Comparison of ENCODE assay signal across 9 cellular contexts in genomic region chr12:47236109-47236714, GRCh38.
DNase-seq lines count a peak whose midpoint lies in the region; ATAC-seq, FAIRE-seq and TF ChIP-seq lines count a peak whose summit lies in the region.
"Had no signal": no experiment of that assay in that cellular context is flagged by ENCODE, and none has a peak within 500 bp of the region (broad histone marks: within the 10 kb centered on the region; RNA-seq: fewer than 3 reads in every experiment).

No MANE protein-coding gene starts in this region.

- POLR2A ChIA-PET in CD4-positive, alpha-beta T cell (lab: Charles Lee): no interaction called here
- POLR2A ChIA-PET in IMR-90 (lab: Charles Lee; ENCODE audit: unreplicated experiment): no interaction called here

- peak; percentile 93 for FAIRE-seq in bronchial epithelial cell (lab: Jason Lieb, UNC)

- BruUV-seq in IMR-90 (replicated peaks; lab: Mats Ljungman, UMichigan): no TSS peak

- H3K27me3 ChIP-seq in CD4-positive, alpha-beta T cell (ENCODE audit: control insufficient read depth, insufficient read depth, low read length): no peaks in the 10 kb centered on the region
- H3K27me3 ChIP-seq in IMR-90 (ENCODE audit: control insufficient read depth, insufficient read depth, low read length): no peaks in the 10 kb centered on the region
- no peaks in the 10 kb centered on the region for H3K27me3 ChIP-seq in bronchial epithelial cell (ENCODE audit: control insufficient read depth, insufficient read depth, low read length)
- H3K27me3 ChIP-seq in Karpas-422 (ENCODE audit: low read length): no peaks in the 10 kb centered on the region

- H2AK5ac ChIP-seq in IMR-90 (ENCODE audit: low read depth, low read length): peak overlapping the region; percentile 80

- TF ChIP-seq RAD21 in IMR-90 (IDR thresholded peaks at IDR 0.05; ENCODE audit: low read length): no peak

- H4K8ac ChIP-seq in IMR-90 (ENCODE audit: low read depth in 2 of 2, low read length in 2 of 2): peak overlapping the region; percentile 53 to 77

- H2BK15ac ChIP-seq in IMR-90 (ENCODE audit: low read depth, low read length): peak overlapping the region; percentile 87; the same call in 2 of the 3 replicates

- H4K91ac ChIP-seq in IMR-90 (ENCODE audit: insufficient read depth, low read depth, low read length): peak overlapping the region; percentile 94

- no peaks in the 10 kb centered on the region for H3K79me1 ChIP-seq in IMR-90 (ENCODE audit: low read depth in 1 of 2, low read length in 2 of 2)

- WGBS in IMR-90 (ENCODE audit: extremely low coverage in 2 of 2, insufficient read length in 1 of 2), 2 experiments: no CpG with 5 or more reads among the region's 13 CpGs

- peak overlapping the region; percentile 37; the same call in 1 of the 2 replicates for H3K56ac ChIP-seq in IMR-90 (ENCODE audit: extremely low read depth, insufficient read depth, low read length)

- H3K4me2 ChIP-seq in IMR-90 (ENCODE audit: low read depth, low read length): peak overlapping the region; percentile 7; the same call in 1 of the 2 replicates
- H3K4me2 ChIP-seq in Karpas-422 (ENCODE audit: low read depth, low read length, poor library complexity, severe bottlenecking): no peak overlapping the region

- H2AFZ ChIP-seq in IMR-90 (replicated peaks; ENCODE audit: low read length, poor library complexity): peak overlapping the region; percentile 82
- H2AFZ ChIP-seq in Karpas-422 (ENCODE audit: low read length): no peak overlapping the region

- TF ChIP-seq CTCF in CD4-positive, alpha-beta T cell (IDR thresholded peaks at IDR 0.05): no peak
- TF ChIP-seq CTCF in IMR-90 (conservative IDR thresholded peaks at IDR 0.05; ENCODE audit: low read depth, low read length): no peak
- TF ChIP-seq CTCF in bronchial epithelial cell (IDR thresholded peaks at IDR 0.05; ENCODE audit: insufficient read depth, low read length, severe bottlenecking): no peak
- no peak for TF ChIP-seq CTCF in mesothelial cell of epicardium (IDR thresholded peaks at IDR 0.05; ENCODE audit: unreplicated experiment)
- no peak for TF ChIP-seq CTCF in GM13976 (IDR thresholded peaks at IDR 0.05; ENCODE audit: borderline replicate concordance, control extremely low read depth, extremely low read depth, insufficient read depth, missing control alignments)

- H3K9me1 ChIP-seq in IMR-90 (ENCODE audit: insufficient read depth, low read length): no peaks in the 10 kb centered on the region

- DNase-seq in CD4-positive, alpha-beta T cell: no peak
- DNase-seq in IMR-90 (peak; percentile 88), bronchial epithelial cell (ENCODE audit: low read depth) (peak; percentile 90), left lobe of liver (ENCODE audit: low spot score) (peak; percentile 28), mesothelial cell of epicardium (ENCODE audit: low spot score in 2 of 2, unreplicated experiment in 2 of 2) (no peak), Karpas-422 (no peak), GM13976 (ENCODE audit: low spot score) (no peak), RPMI8226 (no peak)
- DNase-seq: NCI-H69 had no signal

- no peak overlapping the region for H3K9ac ChIP-seq in IMR-90 (ENCODE audit: low read depth, low read length)
- no peak overlapping the region for H3K9ac ChIP-seq in Karpas-422 (ENCODE audit: low read length)

- H3K36me3 ChIP-seq in IMR-90 (ENCODE audit: control insufficient read depth, insufficient read depth, low read length) (no peaks in the 10 kb centered on the region), bronchial epithelial cell (ENCODE audit: control insufficient read depth, insufficient read depth, low read length) (no peaks in the 10 kb centered on the region), Karpas-422 (ENCODE audit: insufficient read depth, low read length) (peaks cover 19% of the 10 kb centered on the region)

- peak overlapping the region; percentile 18; the same call in 1 of the 2 replicates for H3K23ac ChIP-seq in IMR-90 (ENCODE audit: low read depth, low read length)

- peak overlapping the region; percentile 69; the same call in 1 of the 2 replicates for H3K14ac ChIP-seq in IMR-90 (replicated peaks; ENCODE audit: low read depth, low read length)

- H4K20me1 ChIP-seq in IMR-90 (ENCODE audit: insufficient read depth, low read length) (no peaks in the 10 kb centered on the region), Karpas-422 (ENCODE audit: insufficient read depth, low read depth, low read length) (no peaks in the 10 kb centered on the region)

- H2BK20ac ChIP-seq in IMR-90 (ENCODE audit: low read depth, low read length): peak overlapping the region; percentile 81

- dilution Hi-C loops in IMR-90 (cut with HindIII; ENCODE audit: low sequenced_read_pairs, unreplicated experiment): no loop called here

- peak overlapping the region; percentile 73 for H2AK9ac ChIP-seq in IMR-90 (replicated peaks; ENCODE audit: low read depth, low read length, poor library complexity)

- peaks cover 4% of the 10 kb centered on the region for H3K4me1 ChIP-seq in IMR-90 (ENCODE audit: control insufficient read depth, insufficient read depth, low read length)
- H3K4me1 ChIP-seq in Karpas-422 (ENCODE audit: low read length): no peaks in the 10 kb centered on the region

- no peaks in the 10 kb centered on the region for H3K27me3 Mint-ChIP-seq in CD4-positive, alpha-beta T cell
- no peaks in the 10 kb centered on the region for H3K27me3 Mint-ChIP-seq in mesothelial cell of epicardium (ENCODE audit: low read depth)

- H3K9me3 ChIP-seq in CD4-positive, alpha-beta T cell (ENCODE audit: control insufficient read depth, low read length): peaks cover 4% of the 10 kb centered on the region
- H3K9me3 ChIP-seq in IMR-90 (ENCODE audit: control insufficient read depth, insufficient read depth, low read length): no peaks in the 10 kb centered on the region
- H3K9me3 ChIP-seq in Karpas-422 (ENCODE audit: low read length): no peaks in the 10 kb centered on the region

- H3K4me1 Mint-ChIP-seq in CD4-positive, alpha-beta T cell (ENCODE audit: low read depth): peaks cover 61% of the 10 kb centered on the region
- peaks cover 16% of the 10 kb centered on the region for H3K4me1 Mint-ChIP-seq in mesothelial cell of epicardium

- H4K5ac ChIP-seq in IMR-90 (ENCODE audit: low read depth, low read length): peak overlapping the region; percentile 86

- H3K4me3 Mint-ChIP-seq in CD4-positive, alpha-beta T cell: no peak overlapping the region
- H3K4me3 Mint-ChIP-seq in mesothelial cell of epicardium: no peak overlapping the region

- CTCF ChIA-PET in CD4-positive, alpha-beta T cell (lab: Charles Lee): no interaction called here
- CTCF ChIA-PET in IMR-90 (lab: Yijun Ruan, JAX): no interaction called here

- peak overlapping the region; percentile 92 for H3K4ac ChIP-seq in IMR-90 (ENCODE audit: low read depth, low read length)

- H2BK5ac ChIP-seq in IMR-90 (ENCODE audit: low read depth, low read length, poor library complexity, severe bottlenecking): peak overlapping the region; percentile 90

- intact Hi-C loops in CD4-positive, alpha-beta T cell (cut with DNase I, micrococcal nuclease): no loop called here
- intact Hi-C loops in IMR-90 (cut with micrococcal nuclease): no loop called here

- H2BK120ac ChIP-seq in IMR-90 (ENCODE audit: low read depth, low read length): peak overlapping the region; percentile 93

- H3K9me2 ChIP-seq in Karpas-422 (replicated peaks; ENCODE audit: insufficient read depth, low read length): no peaks in the 10 kb centered on the region

- ATAC-seq in CD4-positive, alpha-beta T cell (ENCODE audit: poor library complexity): no peak
- peak; percentile 83 for ATAC-seq in IMR-90 (ENCODE audit: low read depth)
- no peak for ATAC-seq in left lobe of liver

- peaks cover 5% of the 10 kb centered on the region for H3K9me3 Mint-ChIP-seq in CD4-positive, alpha-beta T cell
- H3K9me3 Mint-ChIP-seq in mesothelial cell of epicardium: peaks cover 8% of the 10 kb centered on the region

- peaks cover 52% of the 10 kb centered on the region for H3K79me2 ChIP-seq in Karpas-422 (ENCODE audit: low read length)

- TF ChIP-seq POLR2A in IMR-90 (IDR thresholded peaks at IDR 0.05; ENCODE audit: low read depth, low read length): no peak

- H3K27ac ChIP-seq in CD4-positive, alpha-beta T cell (ENCODE audit: low read depth, low read length): no peak overlapping the region
- peak overlapping the region; percentile 62 for H3K27ac ChIP-seq in IMR-90 (ENCODE audit: insufficient read depth, low read length)
- no peak overlapping the region for H3K27ac ChIP-seq in Karpas-422 (ENCODE audit: low read length)

- no peak overlapping the region for H3K4me3 ChIP-seq in IMR-90 (ENCODE audit: insufficient read depth, low read depth, low read length)
- H3K4me3 ChIP-seq in bronchial epithelial cell (ENCODE audit: low read depth, low read length): no peak overlapping the region
- H3K4me3 ChIP-seq in Karpas-422 (ENCODE audit: low read length): no peak overlapping the region

- H3K27ac Mint-ChIP-seq in CD4-positive, alpha-beta T cell: peak overlapping the region; percentile 84
- no peak overlapping the region for H3K27ac Mint-ChIP-seq in mesothelial cell of epicardium

- peaks cover 83% of the 10 kb centered on the region for H3K36me3 Mint-ChIP-seq in CD4-positive, alpha-beta T cell (ENCODE audit: low read depth)
- H3K36me3 Mint-ChIP-seq in mesothelial cell of epicardium: peaks cover 8% of the 10 kb centered on the region

- in situ Hi-C loops in IMR-90 (cut with MboI; ENCODE audit: low sequenced_read_pairs) (no loop called here), GM13976 (cut with MboI; ENCODE audit: low sequenced_read_pairs, unreplicated experiment) (no loop called here)

- peak overlapping the region; percentile 44; the same call in 1 of the 2 replicates for H3K18ac ChIP-seq in IMR-90 (ENCODE audit: low read depth, low read length)

TF ChIP-seq in IMR-90, 13 proteins besides CTCF, POLR2A, EP300 and RAD21 (continues in another document):
- TF ChIP-seq ELK1 (IDR thresholded peaks at IDR 0.05; ENCODE audit: borderline replicate concordance, low read depth, low read length) (no peak), MXI1 (IDR thresholded peaks at IDR 0.05; ENCODE audit: borderline replicate concordance, low read depth, low read length) (no peak), MAZ (IDR thresholded peaks at IDR 0.05; ENCODE audit: borderline replicate concordance, low read depth, low read length) (no peak), BHLHE40 (IDR thresholded peaks at IDR 0.05; ENCODE audit: low read depth, low read length) (no peak), RFX5 (IDR thresholded peaks at IDR 0.05; ENCODE audit: low read depth, low read length) (no peak), NFE2L2 (IDR thresholded peaks at IDR 0.05; ENCODE audit: low read depth, low read length) (peak; percentile 79), SMC3 (IDR thresholded peaks at IDR 0.05; ENCODE audit: low read depth, low read length) (no peak), FOS (IDR thresholded peaks at IDR 0.05; ENCODE audit: low read depth, low read length) (no peak)

Comparison
In these comparisons a context has a peak if more than half of its experiments do, and no peak if none do; other contexts are left out.
1. DNase-seq: peak in IMR-90 (single experiment), bronchial epithelial cell (single experiment) and left lobe of liver (single experiment); none in CD4-positive, alpha-beta T cell (0 of 10), mesothelial cell of epicardium (0 of 2), Karpas-422 (single experiment), GM13976 (single experiment) and RPMI8226 (single experiment).